In the genomic region with DNA sequence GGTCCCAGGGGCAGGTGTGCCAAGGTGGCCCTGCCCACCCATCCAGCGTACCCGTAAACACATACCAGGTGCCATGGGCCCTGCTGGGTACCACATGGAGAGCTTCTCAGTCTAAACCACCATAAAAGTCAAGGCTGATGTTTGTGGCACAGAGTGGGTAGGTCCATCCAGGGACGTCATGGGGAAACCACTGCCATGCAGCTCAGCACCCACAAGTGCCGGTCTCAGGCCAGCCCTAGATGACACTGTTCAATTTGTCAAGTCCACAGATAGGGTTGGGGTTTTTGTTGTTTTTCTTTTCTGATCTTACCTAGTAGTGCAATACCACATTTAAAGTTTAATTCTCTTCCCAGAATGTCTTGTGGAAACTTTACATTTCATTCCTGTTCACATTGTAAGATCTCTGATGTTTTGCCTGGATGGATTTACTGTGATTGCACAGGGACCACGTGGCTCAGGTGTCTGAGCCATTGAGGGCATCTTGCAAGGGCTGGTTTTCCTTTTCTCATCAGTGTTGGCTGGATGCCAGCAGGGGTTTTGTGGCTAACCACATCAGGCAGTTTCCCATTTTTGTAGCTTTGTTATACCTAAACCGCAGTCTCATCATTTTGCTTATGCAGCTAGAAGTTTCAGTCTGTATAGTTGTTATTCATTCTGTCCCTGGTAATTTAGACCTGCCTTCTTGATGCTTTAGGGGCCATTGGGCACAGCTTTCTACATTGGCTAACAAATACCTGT, we compare ENCODE assay signal across 8 cellular contexts.
DNase-seq lines count a peak whose midpoint lies in the region; ATAC-seq, FAIRE-seq and TF ChIP-seq lines count a peak whose summit lies in the region.

No MANE protein-coding gene starts in this region.

- peak overlapping the region in 1 of 2 donors; percentile 73 for H3K4me3 Mint-ChIP-seq in CD14-positive monocyte
- H3K4me3 Mint-ChIP-seq in activated T-helper 1 cell treated with anti-CD3 and anti-CD28 coated beads, Interleukin-12 subunit alpha, Interleukin-12 subunit beta, Interleukin-2, Interleukin-4 antibody, amounts not matched to agents 30 ng/mL and 10 ng/mL and 1 ng/mL, durations not matched to agents 14 hours and 24 hours and 36 hours, result peak overlapping the region; percentile 55

- no peak for TF ChIP-seq CTCF in CD14-positive monocyte (IDR thresholded peaks at IDR 0.05)

- DNase-seq in CD14-positive monocyte (ENCODE audit: low spot score) (peak; percentile 70), H54 (ENCODE audit: insufficient read length, low spot score) (no peak), RPMI8226 (peak; percentile 95), myocyte (ENCODE audit: low read depth) (peak; percentile 76), NCI-H524 (lab: John Stamatoyannopoulos, UW) (no peak)
- peak; percentile 83 for DNase-seq in activated T-helper 1 cell treated with anti-CD3 and anti-CD28 coated beads, Interleukin-12 subunit alpha, Interleukin-12 subunit beta, Interleukin-2, Interleukin-4 antibody, amounts not matched to agents 30 ng/mL and 10 ng/mL and 1 ng/mL, durations not matched to agents 14 hours and 24 hours and 36 hours (ENCODE audit: low spot score)

- ATAC-seq in GM21717 (IDR thresholded peaks at IDR 0.05; ENCODE audit: unreplicated experiment) (no peak), GM21529 (IDR thresholded peaks at IDR 0.05; ENCODE audit: unreplicated experiment) (no peak)

- FAIRE-seq in H54 (lab: Jason Lieb, UNC), result peak; percentile 69

- no peak for TF ChIP-seq POLR2A in H54 (IDR thresholded peaks at IDR 0.05; ENCODE audit: low read depth, low read length)

- H3K27me3 Mint-ChIP-seq in CD14-positive monocyte (ENCODE audit: low read depth in 3 of 3), result peaks cover 93 to 97% (median 97%) of the 10 kb centered on the region in 3 donors
- H3K27me3 Mint-ChIP-seq in activated T-helper 1 cell treated with anti-CD3 and anti-CD28 coated beads, Interleukin-12 subunit alpha, Interleukin-12 subunit beta, Interleukin-2, Interleukin-4 antibody, amounts not matched to agents 30 ng/mL and 10 ng/mL and 1 ng/mL, durations not matched to agents 14 hours and 24 hours and 36 hours (ENCODE audit: insufficient read depth), result peaks cover 30% of the 10 kb centered on the region

- peaks cover 45 to 56% of the 10 kb centered on the region in 2 donors for H3K36me3 Mint-ChIP-seq in CD14-positive monocyte
- peaks cover 32% of the 10 kb centered on the region for H3K36me3 Mint-ChIP-seq in activated T-helper 1 cell treated with anti-CD3 and anti-CD28 coated beads, Interleukin-12 subunit alpha, Interleukin-12 subunit beta, Interleukin-2, Interleukin-4 antibody, amounts not matched to agents 30 ng/mL and 10 ng/mL and 1 ng/mL, durations not matched to agents 14 hours and 24 hours and 36 hours (ENCODE audit: low read depth)

- peaks cover 0 to 18% (median 11%) of the 10 kb centered on the region in 7 donors for H3K9me3 Mint-ChIP-seq in CD14-positive monocyte
- H3K9me3 Mint-ChIP-seq in activated T-helper 1 cell treated with anti-CD3 and anti-CD28 coated beads, Interleukin-12 subunit alpha, Interleukin-12 subunit beta, Interleukin-2, Interleukin-4 antibody, amounts not matched to agents 30 ng/mL and 10 ng/mL and 1 ng/mL, durations not matched to agents 14 hours and 24 hours and 36 hours, result no peaks in the 10 kb centered on the region

- peaks cover 12% of the 10 kb centered on the region for H3K4me1 Mint-ChIP-seq in CD14-positive monocyte
- H3K4me1 Mint-ChIP-seq in activated T-helper 1 cell treated with anti-CD3 and anti-CD28 coated beads, Interleukin-12 subunit alpha, Interleukin-12 subunit beta, Interleukin-2, Interleukin-4 antibody, amounts not matched to agents 30 ng/mL and 10 ng/mL and 1 ng/mL, durations not matched to agents 14 hours and 24 hours and 36 hours (ENCODE audit: low read depth), result peaks cover 32% of the 10 kb centered on the region

- peak overlapping the region in 2 of 7 donors; percentile 0 to 28 for H3K27ac Mint-ChIP-seq in CD14-positive monocyte
- peak overlapping the region; percentile 93 for H3K27ac Mint-ChIP-seq in activated T-helper 1 cell treated with anti-CD3 and anti-CD28 coated beads, Interleukin-12 subunit alpha, Interleukin-12 subunit beta, Interleukin-2, Interleukin-4 antibody, amounts not matched to agents 30 ng/mL and 10 ng/mL and 1 ng/mL, durations not matched to agents 14 hours and 24 hours and 36 hours

- intact Hi-C loops in CD14-positive monocyte (cut with micrococcal nuclease), result no loop called here
- intact Hi-C loops in activated T-helper 1 cell treated with anti-CD3 and anti-CD28 coated beads, Interleukin-12 subunit alpha, Interleukin-12 subunit beta, Interleukin-2, Interleukin-4 antibody, amounts not matched to agents 30 ng/mL and 10 ng/mL and 1 ng/mL, durations not matched to agents 14 hours and 24 hours and 36 hours (cut with micrococcal nuclease), result loop anchor here (1.0 to 5.0 kb wide), 6 partner anchors 53 to 195 kb away; partner anchors contain the start of genes FARP2, HDLBP, SEPTIN2 and STK25

Comparison
In these comparisons a context has a peak if more than half of its experiments do, and no peak if none do; other contexts are left out.
1. DNase-seq: peak in CD14-positive monocyte (single experiment), RPMI8226 (single experiment), activated T-helper 1 cell treated with anti-CD3 and anti-CD28 coated beads, Interleukin-12 subunit alpha, Interleukin-12 subunit beta, Interleukin-2, Interleukin-4 antibody, amounts not matched to agents 30 ng/mL and 10 ng/mL and 1 ng/mL, durations not matched to agents 14 hours and 24 hours and 36 hours (single experiment) and myocyte (single experiment); none in H54 (single experiment) and NCI-H524 (0 of 2).